ENCODE assay signal across 1 cellular context in the genomic region with DNA sequence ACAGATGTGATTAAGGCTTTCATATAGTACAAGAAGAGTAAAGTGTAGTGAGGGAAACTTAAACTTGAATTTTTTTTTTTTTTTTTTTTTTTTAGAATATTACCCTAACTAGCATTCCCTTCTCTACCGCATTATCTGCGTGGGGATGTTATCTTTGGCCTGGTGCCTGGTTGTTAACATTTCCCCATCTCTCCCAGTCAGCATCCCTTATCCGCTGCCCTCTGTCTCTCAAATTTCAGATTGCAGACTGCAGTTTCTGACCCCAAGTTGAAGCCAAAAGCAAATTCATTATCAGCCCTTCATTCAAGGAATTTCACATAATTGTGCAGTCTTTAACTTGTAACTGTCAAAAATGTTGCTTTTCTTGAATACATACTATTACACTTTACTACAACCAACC.
TF ChIP-seq lines count a peak whose summit lies in the region.

No MANE protein-coding gene starts in this region.

TF ChIP-seq in H1, 55 proteins besides CTCF, POLR2A, EP300 and RAD21:
- TF ChIP-seq, protein P1, sequence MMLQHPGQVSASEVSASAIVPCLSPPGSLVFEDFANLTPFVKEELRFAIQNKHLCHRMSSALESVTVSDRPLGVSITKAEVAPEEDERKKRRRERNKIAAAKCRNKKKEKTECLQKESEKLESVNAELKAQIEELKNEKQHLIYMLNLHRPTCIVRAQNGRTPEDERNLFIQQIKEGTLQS (IDR thresholded peaks at IDR 0.05; ENCODE audit: insufficient read depth, low read depth, low read length) = no peak
- TF ChIP-seq KDM5A (IDR thresholded peaks at IDR 0.05; ENCODE audit: low read length) (no peak), KDM4A (IDR thresholded peaks at IDR 0.05; ENCODE audit: low read depth, low read length, severe bottlenecking) (no peak), SP4 (IDR thresholded peaks at IDR 0.05; ENCODE audit: low read length) (no peak)
- TF ChIP-seq, protein P2, sequence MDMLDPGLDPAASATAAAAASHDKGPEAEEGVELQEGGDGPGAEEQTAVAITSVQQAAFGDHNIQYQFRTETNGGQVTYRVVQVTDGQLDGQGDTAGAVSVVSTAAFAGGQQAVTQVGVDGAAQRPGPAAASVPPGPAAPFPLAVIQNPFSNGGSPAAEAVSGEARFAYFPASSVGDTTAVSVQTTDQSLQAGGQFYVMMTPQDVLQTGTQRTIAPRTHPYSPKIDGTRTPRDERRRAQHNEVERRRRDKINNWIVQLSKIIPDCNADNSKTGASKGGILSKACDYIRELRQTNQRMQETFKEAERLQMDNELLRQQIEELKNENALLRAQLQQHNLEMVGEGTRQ (IDR thresholded peaks at IDR 0.05; ENCODE audit: low read length) = no peak
